18 cellular contexts compared by ENCODE assay signal in the genomic region with DNA sequence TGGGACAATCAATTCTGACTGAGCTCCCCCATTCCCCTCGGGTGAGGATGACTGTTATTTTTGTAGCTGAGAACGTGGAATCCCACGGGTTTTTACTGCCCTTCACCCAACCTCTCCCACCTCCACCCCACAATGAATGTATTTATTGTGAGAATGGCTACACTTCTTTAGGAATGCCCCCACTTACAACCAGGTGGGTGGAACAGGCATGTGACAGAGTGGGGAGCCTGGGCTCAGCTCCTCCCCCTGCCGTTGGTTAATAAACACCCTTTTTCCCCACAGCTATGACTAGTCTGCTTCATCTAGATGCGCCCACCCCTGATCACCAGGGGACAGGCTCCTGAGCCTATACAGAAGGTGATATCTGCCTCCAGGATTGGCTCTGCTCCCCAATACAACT. TPM values are rescaled to one million over a fixed set of nuclear protein-coding genes. Genes with fewer than 3 reads are reported as not detected.
DNase-seq lines count a peak whose midpoint lies in the region; ATAC-seq, FAIRE-seq and TF ChIP-seq lines count a peak whose summit lies in the region.
"Had no signal": no experiment of that assay in that cellular context is flagged by ENCODE, and none has a peak within 500 bp of the region (broad histone marks: within the 10 kb centered on the region; RNA-seq: fewer than 3 reads in every experiment).

No MANE protein-coding gene starts in this region.

- DNase-seq in CD4-positive, alpha-beta T cell = no peak
- no peak for DNase-seq in effector memory CD8-positive, alpha-beta T cell
- DNase-seq in nephron progenitor cell (no peak), HUDEP-2 (lab: John Stamatoyannopoulos, UW; ENCODE audit: unreplicated experiment in 76 of 76) (no peak), RCC 7860 (ENCODE audit: low spot score) (no peak), A172 (ENCODE audit: low spot score) (no peak), kidney glomerular epithelial cell (lab: John Stamatoyannopoulos, UW) (no peak)
- DNase-seq: activated CD8-positive, alpha-beta memory T cell treated with anti-CD3 and anti-CD28 coated beads, Interleukin-2, amount 10 ng/mL, durations not matched to agents 7 days and 5 days; C1 segment of cervical spinal cord; erythroblast; HFFc6; mesendoderm; NCI-H510A; stimulated activated naive CD8-positive, alpha-beta T cell treated with anti-CD3 and anti-CD28 coated beads, Interleukin-15, Interleukin-2, amounts not matched to agents 100 U/mL and 50 U/mL, for 24 hours; SW 1271 had no signal

- peaks cover 69% of the 10 kb centered on the region for H3K36me3 Mint-ChIP-seq in CD4-positive, alpha-beta T cell (ENCODE audit: low read depth)
- peaks cover 22% of the 10 kb centered on the region for H3K36me3 Mint-ChIP-seq in effector memory CD8-positive, alpha-beta T cell (ENCODE audit: insufficient read depth)
- peaks cover 22% of the 10 kb centered on the region for H3K36me3 Mint-ChIP-seq in nephron progenitor cell (ENCODE audit: low read depth)

- peak overlapping the region; percentile 97 for H3K4me3 Mint-ChIP-seq in CD4-positive, alpha-beta T cell
- H3K4me3 Mint-ChIP-seq in effector memory CD8-positive, alpha-beta T cell = peak overlapping the region; percentile 91 to 93
- peak overlapping the region; percentile 97 for H3K4me3 Mint-ChIP-seq in nephron progenitor cell
- H3K4me3 Mint-ChIP-seq: activated CD8-positive, alpha-beta memory T cell treated with anti-CD3 and anti-CD28 coated beads, Interleukin-2, amount 10 ng/mL, durations not matched to agents 7 days and 5 days had no signal

- no peak for TF ChIP-seq CTCF in CD4-positive, alpha-beta T cell (IDR thresholded peaks at IDR 0.05)
- TF ChIP-seq CTCF in HEK293 (tag by site-specific recombination; IDR thresholded peaks at IDR 0.05) (no peak), nephron progenitor cell (IDR thresholded peaks at IDR 0.05) (no peak)

- H3K27ac Mint-ChIP-seq in CD4-positive, alpha-beta T cell = no peak overlapping the region
- peak overlapping the region in 1 of 2 donors; percentile 51 for H3K27ac Mint-ChIP-seq in effector memory CD8-positive, alpha-beta T cell
- H3K27ac Mint-ChIP-seq in nephron progenitor cell = no peak overlapping the region
- H3K27ac Mint-ChIP-seq: activated CD8-positive, alpha-beta memory T cell treated with anti-CD3 and anti-CD28 coated beads, Interleukin-2, amount 10 ng/mL, durations not matched to agents 7 days and 5 days; HFFc6 had no signal

- CTCF ChIA-PET in CD4-positive, alpha-beta T cell (lab: Charles Lee) = interaction anchor here (1.1 to 1.2 kb wide), 2 partner anchors 12 to 29 kb away, joined by 3 to 4 read pairs; no protein-coding TSS in a partner anchor
- CTCF ChIA-PET in HEK293 (lab: Yijun Ruan, JAX) = interaction anchor here (6.4 to 16.6 kb wide), 2 partner anchors 13 to 31 kb away, joined by 49 to 274 read pairs; a partner anchor contains a TSS

- no peaks in the 10 kb centered on the region for H3K9me3 Mint-ChIP-seq in CD4-positive, alpha-beta T cell
- no peaks in the 10 kb centered on the region for H3K9me3 Mint-ChIP-seq in effector memory CD8-positive, alpha-beta T cell
- no peaks in the 10 kb centered on the region for H3K9me3 Mint-ChIP-seq in nephron progenitor cell
- H3K9me3 Mint-ChIP-seq: HFFc6 had no signal

- no peaks in the 10 kb centered on the region for H3K9me3 ChIP-seq in CD4-positive, alpha-beta T cell (ENCODE audit: control insufficient read depth, low read length)
- H3K9me3 ChIP-seq in HEK293 (ENCODE audit: control insufficient read depth, insufficient read depth, low read depth, low read length) = no peaks in the 10 kb centered on the region
- H3K9me3 ChIP-seq: Peyer's patch had no signal

- peaks cover 12 to 72% of the 10 kb centered on the region in 2 experiments for H3K36me3 ChIP-seq in HEK293 (ENCODE audit: control insufficient read depth in 2 of 2, insufficient read depth in 1 of 2, low read length in 2 of 2)

- H3K4me3 ChIP-seq in HEK293 (ENCODE audit: low read depth, low read length) = no peak overlapping the region

- intact Hi-C loops in CD4-positive, alpha-beta T cell (cut with DNase I, micrococcal nuclease) = loop anchor here in 1 of 2 experiments (5.0 kb wide), 1 partner anchor 448 kb away; a partner anchor contains a TSS

- POLR2A ChIA-PET in CD4-positive, alpha-beta T cell (lab: Charles Lee) = interaction anchor here (0.8 to 4.7 kb wide), 2 partner anchors 13 to 15 kb away, joined by 3 to 34 read pairs; a partner anchor contains a TSS
- POLR2A ChIA-PET in HEK293 (lab: Yijun Ruan, JAX) = interaction anchor here (0.6 to 1.4 kb wide), 4 partner anchors 10 to 840 kb away, joined by 3 to 6 read pairs (median 4); a partner anchor contains a TSS

- ATAC-seq in CD4-positive, alpha-beta T cell (ENCODE audit: poor library complexity) = no peak
- ATAC-seq in effector memory CD8-positive, alpha-beta T cell (replicated peaks) = no peak
- ATAC-seq: activated CD8-positive, alpha-beta memory T cell treated with anti-CD3 and anti-CD28 coated beads, Interleukin-2, amount 10 ng/mL, durations not matched to agents 7 days and 5 days; stimulated activated naive CD8-positive, alpha-beta T cell treated with anti-CD3 and anti-CD28 coated beads, Interleukin-15, Interleukin-2, amounts not matched to agents 100 U/mL and 50 U/mL, for 24 hours had no signal

- FAIRE-seq in RCC 7860 (lab: Jason Lieb, UNC) = no peak
- FAIRE-seq: colon had no signal

- H3K27me3 ChIP-seq in CD4-positive, alpha-beta T cell (ENCODE audit: control insufficient read depth, insufficient read depth, low read length) = no peaks in the 10 kb centered on the region
- H3K27me3 ChIP-seq: Peyer's patch had no signal

- H3K27me3 Mint-ChIP-seq in CD4-positive, alpha-beta T cell = no peaks in the 10 kb centered on the region
- H3K27me3 Mint-ChIP-seq in effector memory CD8-positive, alpha-beta T cell = no peaks in the 10 kb centered on the region
- no peaks in the 10 kb centered on the region for H3K27me3 Mint-ChIP-seq in nephron progenitor cell (ENCODE audit: low read depth, poor library complexity)
- H3K27me3 Mint-ChIP-seq: activated CD8-positive, alpha-beta memory T cell treated with anti-CD3 and anti-CD28 coated beads, Interleukin-2, amount 10 ng/mL, durations not matched to agents 7 days and 5 days had no signal

- no peak overlapping the region for H3K27ac ChIP-seq in CD4-positive, alpha-beta T cell (ENCODE audit: low read depth, low read length)
- H3K27ac ChIP-seq in HEK293 (ENCODE audit: extremely low read depth, low read depth, low read length) = no peak overlapping the region

- H3K4me1 ChIP-seq in HEK293 (ENCODE audit: control insufficient read depth, insufficient read depth, low read length) = peaks cover 6% of the 10 kb centered on the region

- peaks cover 19% of the 10 kb centered on the region for H3K4me1 Mint-ChIP-seq in CD4-positive, alpha-beta T cell (ENCODE audit: low read depth)
- peaks cover 27 to 28% of the 10 kb centered on the region in 2 donors for H3K4me1 Mint-ChIP-seq in effector memory CD8-positive, alpha-beta T cell (ENCODE audit: low read depth in 2 of 2)
- H3K4me1 Mint-ChIP-seq in nephron progenitor cell = peaks cover 38% of the 10 kb centered on the region

TF ChIP-seq in HEK293, 187 proteins besides CTCF, POLR2A, EP300 and RAD21:
- TF ChIP-seq, protein P1, sequence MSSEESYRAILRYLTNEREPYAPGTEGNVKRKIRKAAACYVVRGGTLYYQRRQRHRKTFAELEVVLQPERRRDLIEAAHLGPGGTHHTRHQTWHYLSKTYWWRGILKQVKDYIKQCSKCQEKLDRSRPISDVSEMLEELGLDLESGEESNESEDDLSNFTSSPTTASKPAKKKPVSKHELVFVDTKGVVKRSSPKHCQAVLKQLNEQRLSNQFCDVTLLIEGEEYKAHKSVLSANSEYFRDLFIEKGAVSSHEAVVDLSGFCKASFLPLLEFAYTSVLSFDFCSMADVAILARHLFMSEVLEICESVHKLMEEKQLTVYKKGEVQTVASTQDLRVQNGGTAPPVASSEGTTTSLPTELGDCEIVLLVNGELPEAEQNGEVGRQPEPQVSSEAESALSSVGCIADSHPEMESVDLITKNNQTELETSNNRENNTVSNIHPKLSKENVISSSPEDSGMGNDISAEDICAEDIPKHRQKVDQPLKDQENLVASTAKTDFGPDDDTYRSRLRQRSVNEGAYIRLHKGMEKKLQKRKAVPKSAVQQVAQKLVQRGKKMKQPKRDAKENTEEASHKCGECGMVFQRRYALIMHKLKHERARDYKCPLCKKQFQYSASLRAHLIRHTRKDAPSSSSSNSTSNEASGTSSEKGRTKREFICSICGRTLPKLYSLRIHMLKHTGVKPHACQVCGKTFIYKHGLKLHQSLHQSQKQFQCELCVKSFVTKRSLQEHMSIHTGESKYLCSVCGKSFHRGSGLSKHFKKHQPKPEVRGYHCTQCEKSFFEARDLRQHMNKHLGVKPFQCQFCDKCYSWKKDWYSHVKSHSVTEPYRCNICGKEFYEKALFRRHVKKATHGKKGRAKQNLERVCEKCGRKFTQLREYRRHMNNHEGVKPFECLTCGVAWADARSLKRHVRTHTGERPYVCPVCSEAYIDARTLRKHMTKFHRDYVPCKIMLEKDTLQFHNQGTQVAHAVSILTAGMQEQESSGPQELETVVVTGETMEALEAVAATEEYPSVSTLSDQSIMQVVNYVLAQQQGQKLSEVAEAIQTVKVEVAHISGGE (tag by site-specific recombination; conservative IDR thresholded peaks at IDR 0.05; ENCODE audit: low read depth) = no peak
- TF ChIP-seq EGR2 (tag by site-specific recombination; IDR thresholded peaks at IDR 0.05; ENCODE audit: low read depth) (peak; percentile 96), ZFHX2 (tag by site-specific recombination; conservative IDR thresholded peaks at IDR 0.05) (peak; percentile 90)

RNA-seq across cellular contexts. Expression of a gene that starts 2.0 kb away (rescaled TPM):
- 10 to 100 TPM; 28.5 to 31.0 TPM for total RNA-seq in CD4-positive, alpha-beta T cell
- 92.5 and 118 TPM in 2 replicates for total RNA-seq in A172 (2014; rRNA removed; shearing (Covaris generic))

RNA-seq across cellular contexts. Expression of a gene that starts 2.0 kb away (rescaled TPM):
- total RNA-seq in CD4-positive, alpha-beta T cell = 1 to 10 TPM; 2.7 to 2.8 TPM
- 6.4 and 25.1 TPM in 2 replicates for total RNA-seq in A172 (2014; rRNA removed; shearing (Covaris generic))

RNA-seq across cellular contexts. Expression of a gene that starts 14.3 kb away (rescaled TPM):
- total RNA-seq in CD4-positive, alpha-beta T cell = 1 to 10 TPM; 9.0 to 9.6 TPM
- total RNA-seq in A172 (2014; rRNA removed; shearing (Covaris generic)) = 66.5 and 76.9 TPM in 2 replicates

RNA-seq across cellular contexts. Expression of a gene that starts 16.0 kb away (rescaled TPM):
- 1 to 10 TPM; 1.1 to 1.6 TPM for total RNA-seq in CD4-positive, alpha-beta T cell
- total RNA-seq in A172 (2014; rRNA removed; shearing (Covaris generic)) = 0.05 TPM in 1 of 2 replicates, not detected in the other

RNA-seq across cellular contexts. Expression of a gene that starts 45.6 kb away (rescaled TPM):
- total RNA-seq in CD4-positive, alpha-beta T cell = 1 to 10 TPM; 1.7 to 3.1 TPM
- 2.2 and 5.0 TPM in 2 replicates for total RNA-seq in A172 (2014; rRNA removed; shearing (Covaris generic))
